Comparison of ENCODE assay signal across 14 cellular contexts in genomic region chr19:7927605-7928333, GRCh38. TPM values are rescaled to one million over a fixed set of nuclear protein-coding genes. Genes with fewer than 3 reads are reported as not detected.
DNase-seq lines count a peak whose midpoint lies in the region; ATAC-seq, FAIRE-seq and TF ChIP-seq lines count a peak whose summit lies in the region.
"Had no signal": no experiment of that assay in that cellular context is flagged by ENCODE, and none has a peak within 500 bp of the region (broad histone marks: within the 10 kb centered on the region; RNA-seq: fewer than 3 reads in every experiment).

No MANE protein-coding gene starts in this region.

- 93% methylated on average over 20 of the region's 23 CpGs; no CpG with 5 or more reads in 1 of the 2 experiments for WGBS in H1 (ENCODE audit: extremely low coverage in 1 of 2, insufficient coverage in 1 of 2, insufficient read length in 1 of 2, insufficient replicate concordance in 2 of 2, low coverage in 1 of 2, low lambda C conversion rate in 2 of 2, missing lambda C conversion rate in 1 of 2), 2 experiments

- H3K9ac ChIP-seq in H1 (replicated peaks in 1 of 4; ENCODE audit: extremely low read depth in 1 of 4, low read depth in 3 of 4, low read length in 3 of 4), result no peak overlapping the region

- no peak overlapping the region for H3K4me3 ChIP-seq in H1 (ENCODE audit: extremely low read depth in 1 of 4, insufficient read depth in 2 of 4, low read depth in 3 of 4, low read length in 4 of 4)
- no peak overlapping the region for H3K4me3 ChIP-seq in upper lobe of right lung

- H2BK12ac ChIP-seq in H1 (ENCODE audit: low read depth, low read length), result no peak overlapping the region

- no peak for TF ChIP-seq CTCF in H1 (IDR thresholded peaks at IDR 0.05; ENCODE audit: control extremely low read depth in 1 of 3, insufficient read depth in 1 of 3, low read depth in 1 of 3, low read length in 3 of 3)
- no peak for TF ChIP-seq CTCF in neural crest cell (conservative IDR thresholded peaks at IDR 0.05)
- TF ChIP-seq CTCF in upper lobe of right lung (IDR thresholded peaks at IDR 0.05), result no peak

- H2AFZ ChIP-seq in H1 (ENCODE audit: low read length), result no peak overlapping the region

- no peak; a peak in 1 of 3 replicates for TF ChIP-seq POLR2A in H1 (IDR thresholded peaks at IDR 0.05; ENCODE audit: control extremely low read depth in 1 of 2, low read depth in 2 of 2, low read length in 2 of 2)

- no peak overlapping the region for H3K4me2 ChIP-seq in H1 (ENCODE audit: insufficient read depth in 1 of 2, low read depth in 2 of 2, low read length in 2 of 2)

- H3K4me1 Mint-ChIP-seq in neural crest cell, result peaks cover 19% of the 10 kb centered on the region

- DNase-seq in activated effector memory CD4-positive, alpha-beta T cell treated with anti-CD3 and anti-CD28 coated beads, Interleukin-2, amount 50 U/mL, for 16 hours, result peak; percentile 62
- DNase-seq in activated effector memory CD4-positive, alpha-beta T cell treated with Interleukin-2 at 50 U/mL for 16 hours, result no peak
- no peak for DNase-seq in H1 (ENCODE audit: low read depth in 1 of 2, low spot score in 2 of 2)
- DNase-seq in neural crest cell (ENCODE audit: low read depth, low spot score), result no peak
- DNase-seq in upper lobe of right lung, result no peak
- DNase-seq in NCI-H748 (lab: John Stamatoyannopoulos, UW; ENCODE audit: unreplicated experiment), result no peak
- DNase-seq in GM19238 (ENCODE audit: insufficient read length, low spot score), result no peak
- DNase-seq: activated CD8-positive, alpha-beta T cell treated with anti-CD3 and anti-CD28 coated beads, Interleukin-2, amount 10 ng/mL, durations not matched to agents 7 days and 5 days; NCI-H2227 treated with DMSO at 0.1 percent for 48 hours had no signal

- H3K27ac ChIP-seq in H1 (ENCODE audit: low read depth, low read length) (no peak overlapping the region), upper lobe of right lung (peak overlapping the region; percentile 24)

- no peak for TF ChIP-seq RAD21 in H1 (IDR thresholded peaks at IDR 0.05 in 1 of 2, conservative IDR thresholded peaks at IDR 0.05 in 1 of 2; ENCODE audit: low read depth in 2 of 2, low read length in 2 of 2)

- no peak overlapping the region for H3K23ac ChIP-seq in H1 (ENCODE audit: insufficient read length)

- no peak for TF ChIP-seq EP300 in H1 (IDR thresholded peaks at IDR 0.05; ENCODE audit: borderline replicate concordance in 1 of 2, low read depth in 2 of 2, low read length in 2 of 2)

- no peak overlapping the region for H3K56ac ChIP-seq in H1 (replicated peaks; ENCODE audit: insufficient read length, low read depth, low read length)

- no peak overlapping the region for H3K14ac ChIP-seq in H1 (ENCODE audit: insufficient read length)

- no peak overlapping the region for H3K27ac Mint-ChIP-seq in neural crest cell (ENCODE audit: unreplicated experiment)
- H3K27ac Mint-ChIP-seq: activated CD8-positive, alpha-beta T cell treated with anti-CD3 and anti-CD28 coated beads, Interleukin-2, amount 10 ng/mL, durations not matched to agents 7 days and 5 days had no signal

- H3K36me3 ChIP-seq in H1 (ENCODE audit: control insufficient read depth in 2 of 4, insufficient read depth in 4 of 4, low read length in 3 of 4) (peaks cover 9 to 25% (median 19%) of the 10 kb centered on the region in 4 experiments; a peak in 7 of 8 replicates), upper lobe of right lung (peaks cover 29% of the 10 kb centered on the region)

- H3K9me3 ChIP-seq in H1 (ENCODE audit: insufficient read depth in 2 of 2, low read depth in 1 of 2, low read length in 1 of 2) (no peaks in the 10 kb centered on the region), upper lobe of right lung (no peaks in the 10 kb centered on the region)

- no peak overlapping the region for H2BK120ac ChIP-seq in H1 (replicated peaks; ENCODE audit: low read depth, low read length)

- no peak overlapping the region for H3K4ac ChIP-seq in H1 (replicated peaks; ENCODE audit: insufficient read length, low read depth, low read length)

- no peak for ATAC-seq in upper lobe of right lung
- no peak for ATAC-seq in HG02759 (IDR thresholded peaks at IDR 0.05; ENCODE audit: unreplicated experiment)
- ATAC-seq: activated CD8-positive, alpha-beta T cell treated with anti-CD3 and anti-CD28 coated beads, Interleukin-2, amount 10 ng/mL, durations not matched to agents 7 days and 5 days had no signal

- H4K91ac ChIP-seq in H1 (replicated peaks; ENCODE audit: insufficient read length, low read length), result no peak overlapping the region

- peak overlapping the region; percentile 73 for H3K4me3 Mint-ChIP-seq in neural crest cell
- H3K4me3 Mint-ChIP-seq: activated CD8-positive, alpha-beta T cell treated with anti-CD3 and anti-CD28 coated beads, Interleukin-2, amount 10 ng/mL, durations not matched to agents 7 days and 5 days had no signal

- no peak overlapping the region for H3K18ac ChIP-seq in H1 (ENCODE audit: extremely low read depth, low read length)

- CTCF ChIA-PET in H1 (lab: Charles Lee; ENCODE audit: partially characterized antibody), result interaction anchor here (0.7 to 1.9 kb wide), 9 partner anchors 8 to 75 kb away, joined by 3 to 10 read pairs (median 5); partner anchors contain the start of genes SNAPC2 and TGFBR3L

- H2BK20ac ChIP-seq in H1 (ENCODE audit: low read length), result no peak overlapping the region

- no peaks in the 10 kb centered on the region for H3K36me3 Mint-ChIP-seq in neural crest cell (ENCODE audit: low read depth)

- H2BK15ac ChIP-seq in H1 (ENCODE audit: low read length), result no peak overlapping the region

- H3K4me1 ChIP-seq in H1 (replicated peaks in 1 of 4; ENCODE audit: control insufficient read depth in 3 of 4, insufficient read depth in 4 of 4, low read length in 3 of 4) (peaks cover 0 to 8% (median 2%) of the 10 kb centered on the region in 4 experiments; a peak in 5 of 7 replicates), upper lobe of right lung (peaks cover 16% of the 10 kb centered on the region)

- peaks cover 4% of the 10 kb centered on the region; the same call in 1 of the 2 replicates for H3K23me2 ChIP-seq in H1 (ENCODE audit: low read depth, low read length)

- FAIRE-seq in H1 (lab: Jason Lieb, UNC), result no peak
- FAIRE-seq: bronchial epithelial cell, GM19239 had no signal

- no peaks in the 10 kb centered on the region for H3K79me2 ChIP-seq in H1 (ENCODE audit: control insufficient read depth in 1 of 2, insufficient read depth in 2 of 2, low read length in 2 of 2)

- POLR2A ChIA-PET in H1 (lab: Charles Lee; ENCODE audit: partially characterized antibody), result interaction anchor here (0.8 to 10.4 kb wide), 8 partner anchors 10 to 222 kb away, joined by 3 to 205 read pairs (median 6); partner anchors contain the start of genes FBN3, TGFBR3L and TIMM44

- no peaks in the 10 kb centered on the region for H3K79me1 ChIP-seq in H1 (ENCODE audit: low read depth, low read length)

- H3K27me3 ChIP-seq in H1 (replicated peaks in 1 of 4; ENCODE audit: control insufficient read depth in 3 of 4, extremely low read depth in 1 of 4, insufficient read depth in 3 of 4, low read length in 3 of 4), result no peaks in the 10 kb centered on the region
- no peaks in the 10 kb centered on the region for H3K27me3 ChIP-seq in upper lobe of right lung

- no peak overlapping the region for H2BK5ac ChIP-seq in H1 (ENCODE audit: low read depth, low read length)

- 0 out of 2 replicates have a peak overlapping the region, but pooled peaks have one; percentile 84 for H4K8ac ChIP-seq in H1 (ENCODE audit: extremely low read depth, insufficient read depth, low read length)

- peaks cover 8% of the 10 kb centered on the region for H3K27me3 Mint-ChIP-seq in neural crest cell (ENCODE audit: low read depth)

- intact Hi-C loops in upper lobe of right lung (cut with DNase I), result no loop called here

- H3K9me3 Mint-ChIP-seq in neural crest cell, result no peaks in the 10 kb centered on the region

- H2AK5ac ChIP-seq in H1 (ENCODE audit: low read depth, low read length), result no peak overlapping the region

- H4K5ac ChIP-seq in H1 (ENCODE audit: insufficient read length, low read depth, low read length), result no peak overlapping the region

- H4K20me1 ChIP-seq in H1 (replicated peaks in 1 of 2; ENCODE audit: control insufficient read depth in 1 of 2, insufficient read depth in 2 of 2, low read length in 2 of 2), result peaks cover 8 to 20% of the 10 kb centered on the region in 2 experiments

RNA-seq across cellular contexts. Expression of gene CTXN1, which starts 1.8 kb away (rescaled TPM):
- total RNA-seq in H1 (2021; fragmentation: NEBNext Ultra II Directional; extraction: Animal tissue kit (Norgen Biotek cat#: 25700)), result 58.0 and 64.5 TPM in 2 replicates
- 16.4 and 39.1 TPM in 2 replicates for polyA plus RNA-seq in H1 (2011; rRNA removed)
- polyA plus RNA-seq in H1 (2011; cell fraction: cytosol; rRNA removed), result 15.2 TPM
- polyA plus RNA-seq in H1 (2011; cell fraction: nucleus; rRNA removed), result 29.7 TPM
- 13.0 to 35.0 TPM (median 34.2 TPM) in 4 replicates for polyA plus RNA-seq in H1 (2012, experiment 1 of 2)
- 25.9 TPM for polyA plus RNA-seq in H1 (2012, experiment 2 of 2)
- 44.9 TPM for polyA plus RNA-seq in H1 (2013, experiment 1 of 2)
- 51.0 TPM for polyA plus RNA-seq in H1 (2013, experiment 2 of 2)
- 0.54 and 1.6 TPM in 2 replicates for polyA minus RNA-seq in H1 (2011; rRNA and poly(A)+ RNA removed)
- polyA minus RNA-seq in H1 (2011; cell fraction: cytosol; rRNA and poly(A)+ RNA removed), result 38.1 TPM
- 17.8 TPM for polyA minus RNA-seq in H1 (2011; cell fraction: nucleus; rRNA and poly(A)+ RNA removed)
- total RNA-seq in neural crest cell (129 and 130 TPM in 2 replicates), upper lobe of right lung (1.2 TPM)
- total RNA-seq: mononuclear cell had no signal

RNA-seq across cellular contexts. Expression of gene SNAPC2, which starts 7.6 kb away (rescaled TPM):
- total RNA-seq in H1 (2021; fragmentation: NEBNext Ultra II Directional; extraction: Animal tissue kit (Norgen Biotek cat#: 25700)), result 20.3 and 22.9 TPM in 2 replicates
- 18.2 and 29.0 TPM in 2 replicates for polyA plus RNA-seq in H1 (2011; rRNA removed)
- polyA plus RNA-seq in H1 (2011; cell fraction: cytosol; rRNA removed), result 16.9 TPM
- 29.6 TPM for polyA plus RNA-seq in H1 (2011; cell fraction: nucleus; rRNA removed)
- 20.8 to 23.5 TPM (median 21.4 TPM) in 4 replicates for polyA plus RNA-seq in H1 (2012, experiment 1 of 2)
- polyA plus RNA-seq in H1 (2012, experiment 2 of 2), result 25.4 TPM
- 27.7 TPM for polyA plus RNA-seq in H1 (2013, experiment 1 of 2)
- 29.0 TPM for polyA plus RNA-seq in H1 (2013, experiment 2 of 2)
- 5.7 and 6.0 TPM in 2 replicates for polyA minus RNA-seq in H1 (2011; rRNA and poly(A)+ RNA removed)
- polyA minus RNA-seq in H1 (2011; cell fraction: cytosol; rRNA and poly(A)+ RNA removed), result 13.8 TPM
- polyA minus RNA-seq in H1 (2011; cell fraction: nucleus; rRNA and poly(A)+ RNA removed), result 9.5 TPM
- total RNA-seq in neural crest cell (19.1 and 19.5 TPM in 2 replicates), upper lobe of right lung (28.9 TPM)

RNA-seq across cellular contexts. Expression of gene TGFBR3L, which starts 13.1 kb away (rescaled TPM):
- 3.7 and 4.3 TPM in 2 replicates for total RNA-seq in H1 (2021; fragmentation: NEBNext Ultra II Directional; extraction: Animal tissue kit (Norgen Biotek cat#: 25700))
- 3.1 and 8.9 TPM in 2 replicates for polyA plus RNA-seq in H1 (2011; rRNA removed)
- polyA plus RNA-seq in H1 (2011; cell fraction: cytosol; rRNA removed), result 2.2 TPM
- 3.3 TPM for polyA plus RNA-seq in H1 (2011; cell fraction: nucleus; rRNA removed)
- 3.3 to 6.1 TPM (median 4.6 TPM) in 4 replicates for polyA plus RNA-seq in H1 (2012, experiment 1 of 2)
- 2.7 TPM for polyA plus RNA-seq in H1 (2012, experiment 2 of 2)
- 5.3 TPM for polyA plus RNA-seq in H1 (2013, experiment 1 of 2)
- polyA plus RNA-seq in H1 (2013, experiment 2 of 2), result 5.7 TPM
- not detected in 2 replicates for polyA minus RNA-seq in H1 (2011; rRNA and poly(A)+ RNA removed)
- polyA minus RNA-seq in H1 (2011; cell fraction: cytosol; rRNA and poly(A)+ RNA removed), result 3.7 TPM
- polyA minus RNA-seq in H1 (2011; cell fraction: nucleus; rRNA and poly(A)+ RNA removed), result 2.4 TPM
- total RNA-seq in neural crest cell (0.32 and 0.44 TPM in 2 replicates), upper lobe of right lung (1.2 TPM)
- total RNA-seq: subcutaneous adipose tissue had no signal

RNA-seq across cellular contexts. Expression of gene TIMM44, which starts 15.7 kb away (rescaled TPM):
- 123 and 131 TPM in 2 replicates for total RNA-seq in H1 (2021; fragmentation: NEBNext Ultra II Directional; extraction: Animal tissue kit (Norgen Biotek cat#: 25700))
- polyA plus RNA-seq in H1 (2011; rRNA removed), result 150 and 182 TPM in 2 replicates
- 146 TPM for polyA plus RNA-seq in H1 (2011; cell fraction: cytosol; rRNA removed)
- 233 TPM for polyA plus RNA-seq in H1 (2011; cell fraction: nucleus; rRNA removed)
- polyA plus RNA-seq in H1 (2012, experiment 1 of 2), result 104 to 111 TPM (median 110 TPM) in 4 replicates
- polyA plus RNA-seq in H1 (2012, experiment 2 of 2), result 96.8 TPM
- 82.6 TPM for polyA plus RNA-seq in H1 (2013, experiment 1 of 2)
- polyA plus RNA-seq in H1 (2013, experiment 2 of 2), result 83.2 TPM
- polyA minus RNA-seq in H1 (2011; rRNA and poly(A)+ RNA removed), result 39.9 and 48.1 TPM in 2 replicates
- polyA minus RNA-seq in H1 (2011; cell fraction: cytosol; rRNA and poly(A)+ RNA removed), result 68.8 TPM
- polyA minus RNA-seq in H1 (2011; cell fraction: nucleus; rRNA and poly(A)+ RNA removed), result 56.9 TPM
- total RNA-seq in neural crest cell, result 95.9 and 97.6 TPM in 2 replicates
- total RNA-seq in upper lobe of right lung, result 49.8 TPM

RNA-seq across cellular contexts. Expression of gene MAP2K7, which starts 24.1 kb away (rescaled TPM):
- total RNA-seq in H1 (2021; fragmentation: NEBNext Ultra II Directional; extraction: Animal tissue kit (Norgen Biotek cat#: 25700)), result 38.3 and 41.5 TPM in 2 replicates
- 8.9 and 16.6 TPM in 2 replicates for polyA plus RNA-seq in H1 (2011; rRNA removed)
- polyA plus RNA-seq in H1 (2011; cell fraction: cytosol; rRNA removed), result 16.5 TPM
- 35.7 TPM for polyA plus RNA-seq in H1 (2011; cell fraction: nucleus; rRNA removed)
- polyA plus RNA-seq in H1 (2012, experiment 1 of 2), result 20.9 to 28.0 TPM (median 25.4 TPM) in 4 replicates
- 25.2 TPM for polyA plus RNA-seq in H1 (2012, experiment 2 of 2)
- 28.9 TPM for polyA plus RNA-seq in H1 (2013, experiment 1 of 2)
- 27.2 TPM for polyA plus RNA-seq in H1 (2013, experiment 2 of 2)
- 9.2 and 11.4 TPM in 2 replicates for polyA minus RNA-seq in H1 (2011; rRNA and poly(A)+ RNA removed)
- 17.8 TPM for polyA minus RNA-seq in H1 (2011; cell fraction: cytosol; rRNA and poly(A)+ RNA removed)
- 14.4 TPM for polyA minus RNA-seq in H1 (2011; cell fraction: nucleus; rRNA and poly(A)+ RNA removed)
- 48.1 and 50.7 TPM in 2 replicates for total RNA-seq in neural crest cell
- total RNA-seq in upper lobe of right lung, result 36.4 TPM

Comparison
In these comparisons a context has a peak if more than half of its experiments do, and no peak if none do; other contexts are left out.
1. RNA of gene CTXN1, which starts 1.8 kb away (total RNA-seq): 129 to 130 TPM in neural crest cell and 58.0 to 64.5 TPM in H1; 1.2 TPM in upper lobe of right lung (single experiment); every median in the first group is over 10 times any median in the second.